Comparison of ENCODE assay signal across 18 cellular contexts in the genomic region with DNA sequence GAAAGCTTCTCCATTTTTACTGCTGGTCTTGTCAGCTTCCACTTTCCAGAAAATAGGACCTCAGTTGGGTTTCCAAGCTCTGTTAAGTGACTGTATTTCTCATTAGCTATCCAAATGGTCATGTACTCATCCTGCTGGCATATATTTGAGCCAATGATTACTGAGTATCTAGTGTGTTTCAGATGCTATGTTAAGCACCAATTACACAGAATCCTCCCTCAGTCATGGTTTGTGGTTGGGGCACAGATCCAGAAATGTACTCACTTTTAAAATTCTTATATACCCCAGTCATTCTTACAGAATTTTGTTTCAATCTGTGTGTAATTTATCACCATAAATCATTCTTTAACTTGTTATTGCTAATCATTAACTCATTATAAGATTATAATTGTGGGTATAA.
DNase-seq lines count a peak whose midpoint lies in the region; ATAC-seq, FAIRE-seq and TF ChIP-seq lines count a peak whose summit lies in the region.
"Had no signal": no experiment of that assay in that cellular context is flagged by ENCODE, and none has a peak within 500 bp of the region (broad histone marks: within the 10 kb centered on the region; RNA-seq: fewer than 3 reads in every experiment).

No MANE protein-coding gene starts in this region.

- BruUV-seq in OCI-LY7 (replicated peaks; lab: Mats Ljungman, UMichigan) = no TSS peak
- no TSS peak for BruUV-seq in HepG2 (replicated peaks; lab: Mats Ljungman, UMichigan)

- no peak overlapping the region for H3K27ac ChIP-seq in OCI-LY7 (ENCODE audit: low read depth, low read length, poor library complexity, severe bottlenecking)
- no peak overlapping the region for H3K27ac ChIP-seq in HepG2 (ENCODE audit: extremely low read length, insufficient read depth, low read length)
- no peak overlapping the region for H3K27ac ChIP-seq in thyroid gland
- H3K27ac ChIP-seq: SJSA1 had no signal

- DNase-seq in EH (ENCODE audit: low read depth) (peak; percentile 1), RPMI7951 (ENCODE audit: low read depth) (peak; percentile 12), fibroblast of peridontal ligament (ENCODE audit: extremely low read depth) (peak; percentile 94), medulla oblongata (ENCODE audit: extremely low spot score) (no peak), OCI-LY7 (ENCODE audit: low spot score) (no peak), HepG2 (ENCODE audit: low spot score) (no peak), thyroid gland (no peak)
- DNase-seq: GOT3; NCI-H1092; NCI-H1436; NCI-H187 treated with DMSO at 0.1 percent for 48 hours; NCI-H510A; NK-92 treated with Interleukin-12 subunit alpha and Interleukin-12 subunit beta, amount 100 ng/mL, for 24 hours had no signal

- H4K20me1 ChIP-seq in OCI-LY7 (ENCODE audit: insufficient read depth, low read length) = no peaks in the 10 kb centered on the region
- H4K20me1 ChIP-seq in HepG2 (ENCODE audit: insufficient read depth, low read length) = no peaks in the 10 kb centered on the region

- no peaks in the 10 kb centered on the region; the same call in 1 of the 2 replicates for H3K36me3 ChIP-seq in OCI-LY7 (ENCODE audit: insufficient read depth, low read length)
- H3K36me3 ChIP-seq in HepG2 (replicated peaks in 1 of 2; ENCODE audit: control insufficient read depth in 1 of 2, insufficient read depth in 2 of 2, low read length in 2 of 2) = no peaks in the 10 kb centered on the region
- H3K36me3 ChIP-seq in thyroid gland = no peaks in the 10 kb centered on the region
- H3K36me3 ChIP-seq: SJSA1 had no signal

- no peak for TF ChIP-seq CTCF in OCI-LY7 (conservative IDR thresholded peaks at IDR 0.05; ENCODE audit: low read length)
- no peak for TF ChIP-seq CTCF in HepG2 (CRISPR knock-in tag; IDR thresholded peaks at IDR 0.05)
- no peak for TF ChIP-seq CTCF in thyroid gland (IDR thresholded peaks at IDR 0.05)

- H3K4me1 ChIP-seq in OCI-LY7 (ENCODE audit: insufficient read depth, low read length, poor library complexity, severe bottlenecking) = no peaks in the 10 kb centered on the region
- no peaks in the 10 kb centered on the region for H3K4me1 ChIP-seq in HepG2 (ENCODE audit: insufficient read depth, low read length)
- H3K4me1 ChIP-seq in thyroid gland = peaks cover 7 to 14% of the 10 kb centered on the region in 2 donors
- H3K4me1 ChIP-seq: SJSA1 had no signal

- CTCF ChIA-PET in OCI-LY7 (lab: Charles Lee; ENCODE audit: unreplicated experiment) = no interaction called here
- CTCF ChIA-PET in HepG2 (lab: Yijun Ruan, JAX; ENCODE audit: low intra/inter-chr PET ratio, low total read pairs) = no interaction called here

- TF ChIP-seq EP300 in HepG2 (IDR thresholded peaks at IDR 0.05; ENCODE audit: low read depth in 2 of 2, low read length in 2 of 2) (no peak), HepG2 (CRISPR knock-in tag; IDR thresholded peaks at IDR 0.05; ENCODE audit: borderline replicate concordance) (no peak)

- H3K27me3 ChIP-seq in HepG2 (ENCODE audit: control insufficient read depth in 1 of 2, insufficient read depth in 2 of 2, low read length in 2 of 2) = no peaks in the 10 kb centered on the region
- no peaks in the 10 kb centered on the region for H3K27me3 ChIP-seq in thyroid gland
- H3K27me3 ChIP-seq: SJSA1 had no signal

- H3K4me3 ChIP-seq in OCI-LY7 (ENCODE audit: low read depth, low read length, poor library complexity, severe bottlenecking) (no peak overlapping the region), HepG2 (replicated peaks in 1 of 3; ENCODE audit: insufficient read depth in 1 of 3, low read depth in 2 of 3, low read length in 3 of 3) (no peak overlapping the region), thyroid gland (replicated peaks in 1 of 3) (no peak overlapping the region)
- H3K4me3 ChIP-seq: SJSA1 had no signal

- POLR2A ChIA-PET in OCI-LY7 (lab: Charles Lee) = interaction anchor here (1.2 to 1.5 kb wide), 4 partner anchors 9 to 11 kb away, joined by 3 to 5 read pairs (median 3); no protein-coding TSS in a partner anchor
- POLR2A ChIA-PET in HepG2 (lab: Yijun Ruan, JAX) = no interaction called here

- ATAC-seq in HG02981 (IDR thresholded peaks at IDR 0.05; ENCODE audit: unreplicated experiment) (peak; percentile 60), HepG2 (no peak)
- ATAC-seq: HCT116, Panc1 had no signal

- no peak overlapping the region for H3K9ac ChIP-seq in HepG2 (ENCODE audit: insufficient read depth, low read depth, low read length)

- FAIRE-seq in HepG2 (lab: Jason Lieb, UNC) = no peak
- FAIRE-seq: A204.1 had no signal

- H3K9me2 ChIP-seq in OCI-LY7 (ENCODE audit: insufficient read depth, low read length) = no peaks in the 10 kb centered on the region

- in situ Hi-C loops in HepG2 (cut with HindIII; ENCODE audit: extremely low pct_ligation_motif_present, low pct_unique_long_range_greater_than_20kb) = no loop called here

- no peak for TF ChIP-seq POLR2A in HepG2 (IDR thresholded peaks at IDR 0.05; ENCODE audit: insufficient read depth in 1 of 2, low read depth in 2 of 2, low read length in 2 of 2)
- TF ChIP-seq POLR2A in thyroid gland (IDR thresholded peaks at IDR 0.05) = no peak

- H3K79me2 ChIP-seq in OCI-LY7 (ENCODE audit: insufficient read depth, low read depth, low read length) (no peaks in the 10 kb centered on the region), HepG2 (ENCODE audit: insufficient read depth, low read length) (no peaks in the 10 kb centered on the region)

- TF ChIP-seq RAD21 in HepG2 (CRISPR knock-in tag; IDR thresholded peaks at IDR 0.05) = no peak

- H3K9me3 ChIP-seq in OCI-LY7 (ENCODE audit: low read length) = no peaks in the 10 kb centered on the region
- H3K9me3 ChIP-seq in HepG2 (ENCODE audit: low read length) = no peaks in the 10 kb centered on the region
- H3K9me3 ChIP-seq in thyroid gland = no peaks in the 10 kb centered on the region
- H3K9me3 ChIP-seq: SJSA1 had no signal

- no peak overlapping the region for H2AFZ ChIP-seq in OCI-LY7 (ENCODE audit: low read length)
- no peak overlapping the region for H2AFZ ChIP-seq in HepG2 (ENCODE audit: low read length)

- intact Hi-C loops in OCI-LY7 (cut with micrococcal nuclease; ENCODE audit: unreplicated experiment) (no loop called here), HepG2 (cut with micrococcal nuclease; ENCODE audit: unreplicated experiment) (no loop called here), thyroid gland (cut with DNase I) (no loop called here)

- H3K4me2 ChIP-seq in OCI-LY7 (ENCODE audit: low read length) (no peak overlapping the region), HepG2 (ENCODE audit: low read depth, low read length) (no peak overlapping the region)

TF ChIP-seq in HepG2, 621 proteins besides CTCF, POLR2A, EP300 and RAD21:
- TF ChIP-seq IKZF1 (IDR thresholded peaks at IDR 0.05) (no peak), ZFP36L1 (CRISPR knock-in tag; IDR thresholded peaks at IDR 0.05) (no peak), DMAP1 (CRISPR knock-in tag; IDR thresholded peaks at IDR 0.05) (no peak), PHB2 (IDR thresholded peaks at IDR 0.05; ENCODE audit: partially characterized antibody) (no peak), ZNF569 (CRISPR knock-in tag; IDR thresholded peaks at IDR 0.05; ENCODE audit: borderline replicate concordance) (no peak), ZNF101 (CRISPR knock-in tag; IDR thresholded peaks at IDR 0.05; ENCODE audit: borderline replicate concordance, low read depth) (no peak), ONECUT2 (CRISPR knock-in tag; IDR thresholded peaks at IDR 0.05) (no peak), ZFP82 (CRISPR knock-in tag; IDR thresholded peaks at IDR 0.05; ENCODE audit: borderline replicate concordance) (no peak), ZBTB21 (CRISPR knock-in tag; IDR thresholded peaks at IDR 0.05) (no peak), HIVEP1 (CRISPR knock-in tag; IDR thresholded peaks at IDR 0.05) (no peak), ZBTB20 (CRISPR knock-in tag; IDR thresholded peaks at IDR 0.05; ENCODE audit: borderline replicate concordance, low read depth) (no peak), HOXA9 (CRISPR knock-in tag; IDR thresholded peaks at IDR 0.05; ENCODE audit: borderline replicate concordance) (no peak), ETV5 (CRISPR knock-in tag; IDR thresholded peaks at IDR 0.05; ENCODE audit: borderline replicate concordance) (no peak), ZFY (CRISPR knock-in tag; IDR thresholded peaks at IDR 0.05) (no peak)
- TF ChIP-seq, protein P1, sequence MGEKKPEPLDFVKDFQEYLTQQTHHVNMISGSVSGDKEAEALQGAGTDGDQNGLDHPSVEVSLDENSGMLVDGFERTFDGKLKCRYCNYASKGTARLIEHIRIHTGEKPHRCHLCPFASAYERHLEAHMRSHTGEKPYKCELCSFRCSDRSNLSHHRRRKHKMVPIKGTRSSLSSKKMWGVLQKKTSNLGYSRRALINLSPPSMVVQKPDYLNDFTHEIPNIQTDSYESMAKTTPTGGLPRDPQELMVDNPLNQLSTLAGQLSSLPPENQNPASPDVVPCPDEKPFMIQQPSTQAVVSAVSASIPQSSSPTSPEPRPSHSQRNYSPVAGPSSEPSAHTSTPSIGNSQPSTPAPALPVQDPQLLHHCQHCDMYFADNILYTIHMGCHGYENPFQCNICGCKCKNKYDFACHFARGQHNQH (CRISPR knock-in tag; IDR thresholded peaks at IDR 0.05) = no peak
- TF ChIP-seq, protein P2, sequence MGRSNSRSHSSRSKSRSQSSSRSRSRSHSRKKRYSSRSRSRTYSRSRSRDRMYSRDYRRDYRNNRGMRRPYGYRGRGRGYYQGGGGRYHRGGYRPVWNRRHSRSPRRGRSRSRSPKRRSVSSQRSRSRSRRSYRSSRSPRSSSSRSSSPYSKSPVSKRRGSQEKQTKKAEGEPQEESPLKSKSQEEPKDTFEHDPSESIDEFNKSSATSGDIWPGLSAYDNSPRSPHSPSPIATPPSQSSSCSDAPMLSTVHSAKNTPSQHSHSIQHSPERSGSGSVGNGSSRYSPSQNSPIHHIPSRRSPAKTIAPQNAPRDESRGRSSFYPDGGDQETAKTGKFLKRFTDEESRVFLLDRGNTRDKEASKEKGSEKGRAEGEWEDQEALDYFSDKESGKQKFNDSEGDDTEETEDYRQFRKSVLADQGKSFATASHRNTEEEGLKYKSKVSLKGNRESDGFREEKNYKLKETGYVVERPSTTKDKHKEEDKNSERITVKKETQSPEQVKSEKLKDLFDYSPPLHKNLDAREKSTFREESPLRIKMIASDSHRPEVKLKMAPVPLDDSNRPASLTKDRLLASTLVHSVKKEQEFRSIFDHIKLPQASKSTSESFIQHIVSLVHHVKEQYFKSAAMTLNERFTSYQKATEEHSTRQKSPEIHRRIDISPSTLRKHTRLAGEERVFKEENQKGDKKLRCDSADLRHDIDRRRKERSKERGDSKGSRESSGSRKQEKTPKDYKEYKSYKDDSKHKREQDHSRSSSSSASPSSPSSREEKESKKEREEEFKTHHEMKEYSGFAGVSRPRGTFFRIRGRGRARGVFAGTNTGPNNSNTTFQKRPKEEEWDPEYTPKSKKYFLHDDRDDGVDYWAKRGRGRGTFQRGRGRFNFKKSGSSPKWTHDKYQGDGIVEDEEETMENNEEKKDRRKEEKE (IDR thresholded peaks at IDR 0.05) = no peak

Comparison
In these comparisons a context has a peak if more than half of its experiments do, and no peak if none do; other contexts are left out.
1. DNase-seq: peak in EH (single experiment), RPMI7951 (single experiment) and fibroblast of peridontal ligament (single experiment); none in medulla oblongata (single experiment), OCI-LY7 (single experiment), HepG2 (single experiment) and thyroid gland (0 of 2).